ENCODE assay signal across 21 cellular contexts in genomic region chr2:230654057-230654456, GRCh38. TPM values are rescaled to one million over a fixed set of nuclear protein-coding genes. Genes with fewer than 3 reads are reported as not detected.
DNase-seq lines count a peak whose midpoint lies in the region; ATAC-seq and TF ChIP-seq lines count a peak whose summit lies in the region.
"Had no signal": no experiment of that assay in that cellular context is flagged by ENCODE, and none has a peak within 500 bp of the region (broad histone marks: within the 10 kb centered on the region; RNA-seq: fewer than 3 reads in every experiment).

No MANE protein-coding gene starts in this region.

- no peaks in the 10 kb centered on the region for H3K36me3 ChIP-seq in tibial nerve
- H3K36me3 ChIP-seq: BLaER1 had no signal

- CTCF ChIA-PET in activated CD4-positive, alpha-beta memory T cell treated with anti-CD3 and anti-CD28 coated beads for 36 hours (lab: Charles Lee), result interaction anchor here (0.7 kb wide), 1 partner anchor 58 kb away, joined by 3 read pairs; no protein-coding TSS in a partner anchor

- H3K4me3 ChIP-seq in tibial nerve, result no peak overlapping the region
- H3K4me3 ChIP-seq: BLaER1, coronary artery had no signal

- H3K9me3 Mint-ChIP-seq in activated T-cell treated with anti-CD3 and anti-CD28 coated beads, Interleukin-2, amount 50 U/mL, for 24 hours, result no peaks in the 10 kb centered on the region
- no peaks in the 10 kb centered on the region for H3K9me3 Mint-ChIP-seq in activated CD4-positive, alpha-beta memory T cell treated with anti-CD3 and anti-CD28 coated beads for 36 hours
- no peaks in the 10 kb centered on the region for H3K9me3 Mint-ChIP-seq in immature natural killer cell
- H3K9me3 Mint-ChIP-seq in stimulated activated naive CD8-positive, alpha-beta T cell treated with anti-CD3 and anti-CD28 coated beads, Interleukin-15, amount 100 ng/mL, for 72 hours, result no peaks in the 10 kb centered on the region
- H3K9me3 Mint-ChIP-seq: HFFc6 had no signal

- DNase-seq in activated T-cell treated with anti-CD3 and anti-CD28 coated beads, Interleukin-2, amount 50 U/mL, for 24 hours, result no peak
- DNase-seq in activated T-cell treated with anti-CD3 and anti-CD28 coated beads, Interleukin-2, amount 50 U/mL, for 1 hour, result no peak
- DNase-seq in activated CD4-positive, alpha-beta memory T cell treated with anti-CD3 and anti-CD28 coated beads for 36 hours, result no peak
- no peak for DNase-seq in immature natural killer cell
- no peak for DNase-seq in stimulated activated naive CD8-positive, alpha-beta T cell treated with anti-CD3 and anti-CD28 coated beads, Interleukin-15, amount 100 ng/mL, for 72 hours
- no peak for DNase-seq in tibial nerve (ENCODE audit: low spot score in 2 of 2)
- no peak for DNase-seq in NCI-H524 (lab: John Stamatoyannopoulos, UW)
- DNase-seq in NCI-H2196 treated with DMSO at 0.1 percent for 48 hours (lab: John Stamatoyannopoulos, UW; ENCODE audit: unreplicated experiment), result no peak
- DNase-seq: activated CD8-positive, alpha-beta memory T cell treated with anti-CD3 and anti-CD28 coated beads, Interleukin-2, amount 50 U/mL, for 48 hours; HFFc6; kidney glomerular epithelial cell; NCI-H1092 treated with DMSO at 0.1 percent for 48 hours; NCI-H2081 treated with DMSO at 0.1 percent for 48 hours; NCI-H510A; stimulated activated naive CD4-positive, alpha-beta T cell; T-helper 9 cell had no signal

- no peak for ATAC-seq in stimulated activated naive CD8-positive, alpha-beta T cell treated with anti-CD3 and anti-CD28 coated beads, Interleukin-15, amount 100 ng/mL, for 72 hours
- ATAC-seq: sciatic nerve had no signal

- no peak for TF ChIP-seq CTCF in tibial nerve (IDR thresholded peaks at IDR 0.05)

- no peak overlapping the region for H3K27ac ChIP-seq in tibial nerve
- H3K27ac ChIP-seq: BLaER1, coronary artery, parathyroid adenoma had no signal

- H3K4me1 ChIP-seq in tibial nerve, result peaks cover 0 to 6% (median 3%) of the 10 kb centered on the region in 4 donors
- H3K4me1 ChIP-seq: parathyroid adenoma had no signal

- H3K27ac Mint-ChIP-seq in activated T-cell treated with anti-CD3 and anti-CD28 coated beads, Interleukin-2, amount 50 U/mL, for 24 hours, result peak overlapping the region; percentile 89
- peak overlapping the region; percentile 31 for H3K27ac Mint-ChIP-seq in activated CD4-positive, alpha-beta memory T cell treated with anti-CD3 and anti-CD28 coated beads for 36 hours
- peak overlapping the region; percentile 18 to 82 (median 58) for H3K27ac Mint-ChIP-seq in immature natural killer cell
- H3K27ac Mint-ChIP-seq in stimulated activated naive CD8-positive, alpha-beta T cell treated with anti-CD3 and anti-CD28 coated beads, Interleukin-15, amount 100 ng/mL, for 72 hours, result peak overlapping the region; percentile 85 to 90
- H3K27ac Mint-ChIP-seq: HFFc6 had no signal

- TF ChIP-seq POLR2A in tibial nerve (IDR thresholded peaks at IDR 0.05), result no peak

- peaks cover 3% of the 10 kb centered on the region for H3K36me3 Mint-ChIP-seq in activated T-cell treated with anti-CD3 and anti-CD28 coated beads, Interleukin-2, amount 50 U/mL, for 24 hours (ENCODE audit: low read depth)
- H3K36me3 Mint-ChIP-seq in activated CD4-positive, alpha-beta memory T cell treated with anti-CD3 and anti-CD28 coated beads for 36 hours, result peaks cover 17% of the 10 kb centered on the region
- H3K36me3 Mint-ChIP-seq in immature natural killer cell, result no peaks in the 10 kb centered on the region
- H3K36me3 Mint-ChIP-seq: brain had no signal

- H3K9me3 ChIP-seq in tibial nerve, result no peaks in the 10 kb centered on the region

- H3K27me3 ChIP-seq in tibial nerve, result no peaks in the 10 kb centered on the region
- H3K27me3 ChIP-seq: BLaER1 had no signal

- no peaks in the 10 kb centered on the region for H3K27me3 Mint-ChIP-seq in activated T-cell treated with anti-CD3 and anti-CD28 coated beads, Interleukin-2, amount 50 U/mL, for 24 hours
- no peaks in the 10 kb centered on the region for H3K27me3 Mint-ChIP-seq in activated CD4-positive, alpha-beta memory T cell treated with anti-CD3 and anti-CD28 coated beads for 36 hours
- H3K27me3 Mint-ChIP-seq in immature natural killer cell (ENCODE audit: low read depth in 3 of 3), result peaks cover 0 to 7% (median 2%) of the 10 kb centered on the region in 3 donors
- H3K27me3 Mint-ChIP-seq in stimulated activated naive CD8-positive, alpha-beta T cell treated with anti-CD3 and anti-CD28 coated beads, Interleukin-15, amount 100 ng/mL, for 72 hours, result no peaks in the 10 kb centered on the region
- H3K27me3 Mint-ChIP-seq: brain had no signal

- H3K4me1 Mint-ChIP-seq in activated T-cell treated with anti-CD3 and anti-CD28 coated beads, Interleukin-2, amount 50 U/mL, for 24 hours (ENCODE audit: low read depth), result peaks cover 71% of the 10 kb centered on the region
- H3K4me1 Mint-ChIP-seq in activated CD4-positive, alpha-beta memory T cell treated with anti-CD3 and anti-CD28 coated beads for 36 hours (ENCODE audit: low read depth), result peaks cover 50% of the 10 kb centered on the region
- H3K4me1 Mint-ChIP-seq in immature natural killer cell, result peaks cover 11 to 12% of the 10 kb centered on the region in 2 donors
- H3K4me1 Mint-ChIP-seq in stimulated activated naive CD8-positive, alpha-beta T cell treated with anti-CD3 and anti-CD28 coated beads, Interleukin-15, amount 100 ng/mL, for 72 hours, result peaks cover 78% of the 10 kb centered on the region

- intact Hi-C loops in activated CD4-positive, alpha-beta memory T cell treated with anti-CD3 and anti-CD28 coated beads for 36 hours (cut with micrococcal nuclease), result loop anchor here (10.0 kb wide), 1 partner anchor 401 kb away; the partner anchor contains the start of gene PSMD1

- H3K4me3 Mint-ChIP-seq in activated T-cell treated with anti-CD3 and anti-CD28 coated beads, Interleukin-2, amount 50 U/mL, for 24 hours, result peak overlapping the region; percentile 36
- H3K4me3 Mint-ChIP-seq in activated CD4-positive, alpha-beta memory T cell treated with anti-CD3 and anti-CD28 coated beads for 36 hours, result no peak overlapping the region
- peak overlapping the region in 1 of 5 donors; percentile 11 for H3K4me3 Mint-ChIP-seq in immature natural killer cell
- peak overlapping the region; percentile 64 to 80 for H3K4me3 Mint-ChIP-seq in stimulated activated naive CD8-positive, alpha-beta T cell treated with anti-CD3 and anti-CD28 coated beads, Interleukin-15, amount 100 ng/mL, for 72 hours
- H3K4me3 Mint-ChIP-seq: brain, HFFc6 had no signal

- POLR2A ChIA-PET in activated CD4-positive, alpha-beta memory T cell treated with anti-CD3 and anti-CD28 coated beads for 36 hours (lab: Charles Lee), result interaction anchor here (0.7 kb wide), 1 partner anchor 10 kb away, joined by 3 read pairs; no protein-coding TSS in a partner anchor

- 80 to 83% methylated on average over 7 of the region's 7 CpGs for WGBS in tibial nerve, 2 donors

- TF ChIP-seq EP300 in tibial nerve (IDR thresholded peaks at IDR 0.05), result no peak

RNA-seq across cellular contexts. Expression of gene CAB39, which starts 58.6 kb away (rescaled TPM):
- 100 to 1,000 TPM; 128 to 129 TPM for total RNA-seq in activated CD4-positive, alpha-beta memory T cell treated with anti-CD3 and anti-CD28 coated beads for 36 hours
- polyA plus RNA-seq in immature natural killer cell, result 10 to 100 TPM; 39.2 to 57.9 (median 39.3) TPM
- 10 to 100 TPM; 60.0 to 82.2 (median 69.7) TPM for total RNA-seq in tibial nerve

Comparison
In these comparisons a context has a peak if more than half of its experiments do, and no peak if none do; other contexts are left out.
1. H3K27ac Mint-ChIP-seq: peak in every context shown above with its lines; median percentile 89 in activated T-cell treated with anti-CD3 and anti-CD28 coated beads, Interleukin-2, amount 50 U/mL, for 24 hours; 88 in stimulated activated naive CD8-positive, alpha-beta T cell treated with anti-CD3 and anti-CD28 coated beads, Interleukin-15, amount 100 ng/mL, for 72 hours; 58 in immature natural killer cell; 31 in activated CD4-positive, alpha-beta memory T cell treated with anti-CD3 and anti-CD28 coated beads for 36 hours.